1 cellular context compared by ENCODE assay signal in genomic region chr12:80702889-80703605, GRCh38.
A peak's percentile ranks its signal among the peaks of the same experiment; 100 is the strongest.
TF ChIP-seq lines count a peak whose summit lies in the region.

No MANE protein-coding gene starts in this region.

TF ChIP-seq in GM12878, 131 proteins besides CTCF, POLR2A, EP300 and RAD21:
- TF ChIP-seq MTA2 (IDR thresholded peaks at IDR 0.05; ENCODE audit: low read depth) (peak; percentile 29; the same call in 1 of the 2 replicates), JUNB (IDR thresholded peaks at IDR 0.05) (peak; percentile 51), PAX5 (IDR thresholded peaks at IDR 0.05; ENCODE audit: borderline replicate concordance, low read depth, low read length) (peak; percentile 50; the same call in 1 of the 2 replicates), IRF4 (IDR thresholded peaks at IDR 0.05; ENCODE audit: low read depth, low read length) (peak; percentile 59; the same call in 1 of the 2 replicates), IKZF1 (conservative IDR thresholded peaks at IDR 0.05) (peak; percentile 28), RUNX3 (IDR thresholded peaks at IDR 0.05; ENCODE audit: low read length) (peak; percentile 80), IKZF2 (IDR thresholded peaks at IDR 0.05) (peak; percentile 77 to 78), BRCA1 (IDR thresholded peaks at IDR 0.05; ENCODE audit: low read depth, low read length) (no peak), BCLAF1 (IDR thresholded peaks at IDR 0.05) (no peak), ATF2 (IDR thresholded peaks at IDR 0.05; ENCODE audit: low read length) (peak; percentile 38; the same call in 1 of the 2 replicates), CBX5 (IDR thresholded peaks at IDR 0.05; ENCODE audit: low read depth) (peak; percentile 84; the same call in 1 of the 2 replicates), ZSCAN29 (IDR thresholded peaks at IDR 0.05) (0 out of 2 replicates have a peak, but pooled peaks have one; percentile 13), DPF2 (IDR thresholded peaks at IDR 0.05) (0 out of 2 replicates have a peak, but pooled peaks have one; percentile 34), ZNF622 (IDR thresholded peaks at IDR 0.05) (no peak), E2F4 (IDR thresholded peaks at IDR 0.05; ENCODE audit: low read depth, low read length) (no peak), NFIC (IDR thresholded peaks at IDR 0.05; ENCODE audit: low read depth, low read length) (peak; percentile 80), BCL11A (IDR thresholded peaks at IDR 0.05; ENCODE audit: low read depth, low read length) (peak; percentile 46; the same call in 1 of the 2 replicates), MEF2A (IDR thresholded peaks at IDR 0.05; ENCODE audit: insufficient read depth, low read depth, low read length) (peak; percentile 5; the same call in 1 of the 2 replicates), SPI1 (IDR thresholded peaks at IDR 0.05; ENCODE audit: borderline replicate concordance, insufficient read depth, low read depth, low read length) (peak; percentile 67; the same call in 1 of the 2 replicates), ELK1 (IDR thresholded peaks at IDR 0.05; ENCODE audit: low read depth, low read length) (no peak), YY1 (IDR thresholded peaks at IDR 0.05; ENCODE audit: low read depth, low read length) (no peak)
